In the genomic region with DNA sequence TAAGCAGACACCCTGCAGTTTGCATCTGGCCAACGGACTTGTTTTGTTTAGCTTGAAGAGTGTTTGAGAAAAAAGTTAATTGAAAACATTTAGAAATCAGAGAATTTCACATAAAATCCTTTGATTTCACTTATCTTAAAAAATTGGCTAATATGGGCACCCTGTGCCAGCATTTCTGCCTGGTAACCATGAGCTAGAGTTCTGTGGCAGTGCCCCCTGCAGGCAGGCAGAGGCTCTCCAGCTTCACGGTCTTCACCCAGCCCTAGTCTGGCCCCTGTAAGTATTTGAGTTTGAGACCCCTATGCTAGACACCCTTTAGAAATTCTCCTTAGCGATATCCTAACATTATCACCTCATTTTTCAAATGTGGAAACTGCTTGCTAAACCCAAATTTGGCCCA, we compare ENCODE assay signal across 9 cellular contexts. TPM values are rescaled to one million over a fixed set of nuclear protein-coding genes. Genes with fewer than 3 reads are reported as not detected.
DNase-seq lines count a peak whose midpoint lies in the region; ATAC-seq and TF ChIP-seq lines count a peak whose summit lies in the region.
"Had no signal": no experiment of that assay in that cellular context is flagged by ENCODE, and none has a peak within 500 bp of the region (broad histone marks: within the 10 kb centered on the region; RNA-seq: fewer than 3 reads in every experiment).

No MANE protein-coding gene starts in this region.

- no peaks in the 10 kb centered on the region for H3K27me3 Mint-ChIP-seq in progenitor cell of endocrine pancreas

- H3K9me3 Mint-ChIP-seq in progenitor cell of endocrine pancreas (ENCODE audit: low read depth), result peaks cover 3% of the 10 kb centered on the region

- no peak for ATAC-seq in GM19328 (IDR thresholded peaks at IDR 0.05; ENCODE audit: unreplicated experiment)
- ATAC-seq in GM19397 (IDR thresholded peaks at IDR 0.05; ENCODE audit: unreplicated experiment), result no peak

- TF ChIP-seq CTCF in progenitor cell of endocrine pancreas (IDR thresholded peaks at IDR 0.05; ENCODE audit: unreplicated experiment), result peak; percentile 55

- H3K36me3 Mint-ChIP-seq in progenitor cell of endocrine pancreas (ENCODE audit: insufficient read depth), result no peaks in the 10 kb centered on the region

- H3K4me3 Mint-ChIP-seq in progenitor cell of endocrine pancreas (ENCODE audit: low read depth), result no peak overlapping the region

- H3K4me1 Mint-ChIP-seq in progenitor cell of endocrine pancreas (ENCODE audit: low read depth), result no peaks in the 10 kb centered on the region

- peak; percentile 10 for DNase-seq in DMS53 (lab: John Stamatoyannopoulos, UW)
- DNase-seq in DMS53 treated with DMSO at 0.1 percent for 48 hours (lab: John Stamatoyannopoulos, UW; ENCODE audit: unreplicated experiment), result no peak
- DNase-seq in LoVo (ENCODE audit: low spot score), result peak; percentile 11
- DNase-seq in dermis microvascular lymphatic vessel endothelial cell (ENCODE audit: low read depth in 2 of 2), result peak; percentile 15 to 46
- no peak for DNase-seq in progenitor cell of endocrine pancreas (ENCODE audit: low spot score, unreplicated experiment)
- no peak for DNase-seq in NCI-H1048 (lab: John Stamatoyannopoulos, UW)
- DNase-seq: GOT3 had no signal

- no peak overlapping the region for H3K27ac Mint-ChIP-seq in progenitor cell of endocrine pancreas

RNA-seq across cellular contexts. Expression of a gene that starts 18.8 kb away (rescaled TPM):
- total RNA-seq in dermis microvascular lymphatic vessel endothelial cell (7.1 and 8.6 TPM in 2 replicates), progenitor cell of endocrine pancreas (28.5 and 28.9 TPM in 2 replicates)

Comparison
In these comparisons a context has a peak if more than half of its experiments do, and no peak if none do; other contexts are left out.
1. DNase-seq: peak in DMS53 (single experiment), LoVo (single experiment) and dermis microvascular lymphatic vessel endothelial cell (2 of 2); none in DMS53 treated with DMSO at 0.1 percent for 48 hours (single experiment), progenitor cell of endocrine pancreas (single experiment) and NCI-H1048 (single experiment).